Comparison of ENCODE assay signal across 1 cellular context in genomic region chr4:157564771-157565170, GRCh38.
TF ChIP-seq lines count a peak whose summit lies in the region.

No MANE protein-coding gene starts in this region.

TF ChIP-seq in HepG2, 621 proteins besides CTCF, POLR2A, EP300 and RAD21 (continued from another document):
- TF ChIP-seq MAFF (IDR thresholded peaks at IDR 0.05; ENCODE audit: low read depth, low read length) (peak; percentile 91), NFRKB (IDR thresholded peaks at IDR 0.05) (no peak), U2AF2 (IDR thresholded peaks at IDR 0.05; ENCODE audit: low read depth, low read length) (no peak), ZNF850 (CRISPR knock-in tag; conservative IDR thresholded peaks at IDR 0.05) (no peak)
